In genomic region chr6:27479319-27480182, GRCh38 we compare ENCODE assay signal across 8 cellular contexts. TPM values are rescaled to one million over a fixed set of nuclear protein-coding genes. Genes with fewer than 3 reads are reported as not detected.
A peak's percentile ranks its signal among the peaks of the same experiment; 100 is the strongest.
DNase-seq lines count a peak whose midpoint lies in the region; ATAC-seq and TF ChIP-seq lines count a peak whose summit lies in the region.

No MANE protein-coding gene starts in this region.

- ATAC-seq in HG02571 (IDR thresholded peaks at IDR 0.05; ENCODE audit: unreplicated experiment) (peak; percentile 51), upper lobe of right lung (peak; percentile 91)
- peak; percentile 59 for ATAC-seq in activated naive CD8-positive, alpha-beta T cell treated with anti-CD3 and anti-CD28 coated beads, Interleukin-2, amount 10 ng/mL, durations not matched to agents 7 days and 5 days (ENCODE audit: low read depth)

- POLR2A ChIA-PET in activated naive CD8-positive, alpha-beta T cell treated with anti-CD3 and anti-CD28 coated beads, Interleukin-2, amount 10 ng/mL, durations not matched to agents 7 days and 5 days (lab: Charles Lee): interaction anchor here (0.8 to 1.9 kb wide), 15 partner anchors 14 to 414 kb away, joined by 3 to 12 read pairs (median 5); partner anchors contain the start of gene ZNF391

- TF ChIP-seq CTCF in GM10266 (IDR thresholded peaks at IDR 0.05; ENCODE audit: control insufficient read depth, insufficient read depth, low read depth, missing control alignments): no peak
- TF ChIP-seq CTCF in cardiac muscle cell (IDR thresholded peaks at IDR 0.05; ENCODE audit: low read depth, low read length): no peak
- TF ChIP-seq CTCF in upper lobe of right lung (IDR thresholded peaks at IDR 0.05): no peak

- DNase-seq in GM10266 (ENCODE audit: extremely low spot score) (peak; percentile 72), NAMALWA (ENCODE audit: low spot score) (peak; percentile 95), SKM-1 (lab: John Stamatoyannopoulos, UW; ENCODE audit: unreplicated experiment) (peak; percentile 98), cardiac muscle cell (ENCODE audit: low read depth in 1 of 2, low spot score in 1 of 2) (peak; percentile 75 to 95), posterior cingulate gyrus (peak; percentile 33 to 94 (median 74)), upper lobe of right lung (peak; percentile 87)
- DNase-seq in activated naive CD8-positive, alpha-beta T cell treated with anti-CD3 and anti-CD28 coated beads, Interleukin-2, amount 10 ng/mL, durations not matched to agents 7 days and 5 days: peak; percentile 90

- H3K4me1 ChIP-seq in cardiac muscle cell (ENCODE audit: low read depth) (no peaks in the 10 kb centered on the region), upper lobe of right lung (no peaks in the 10 kb centered on the region)

- H3K36me3 ChIP-seq in cardiac muscle cell (no peaks in the 10 kb centered on the region), upper lobe of right lung (no peaks in the 10 kb centered on the region)

- H3K27ac Mint-ChIP-seq in activated naive CD8-positive, alpha-beta T cell treated with anti-CD3 and anti-CD28 coated beads, Interleukin-2, amount 10 ng/mL, durations not matched to agents 7 days and 5 days: no peak overlapping the region

- H3K27me3 Mint-ChIP-seq in activated naive CD8-positive, alpha-beta T cell treated with anti-CD3 and anti-CD28 coated beads, Interleukin-2, amount 10 ng/mL, durations not matched to agents 7 days and 5 days: peaks cover 2% of the 10 kb centered on the region

- no peaks in the 10 kb centered on the region for H3K9me3 Mint-ChIP-seq in activated naive CD8-positive, alpha-beta T cell treated with anti-CD3 and anti-CD28 coated beads, Interleukin-2, amount 10 ng/mL, durations not matched to agents 7 days and 5 days

- intact Hi-C loops in posterior cingulate gyrus (cut with DNase I): loop anchor here (5.0 kb wide), 1 partner anchor 38 kb away; no protein-coding TSS in a partner anchor
- intact Hi-C loops in upper lobe of right lung (cut with DNase I): no loop called here

- no peak overlapping the region for H3K4me3 Mint-ChIP-seq in activated naive CD8-positive, alpha-beta T cell treated with anti-CD3 and anti-CD28 coated beads, Interleukin-2, amount 10 ng/mL, durations not matched to agents 7 days and 5 days

- H3K9me3 ChIP-seq in cardiac muscle cell (ENCODE audit: low read depth): no peaks in the 10 kb centered on the region
- H3K9me3 ChIP-seq in upper lobe of right lung: no peaks in the 10 kb centered on the region

- no peaks in the 10 kb centered on the region for H3K27me3 ChIP-seq in cardiac muscle cell
- H3K27me3 ChIP-seq in upper lobe of right lung: no peaks in the 10 kb centered on the region

- no peaks in the 10 kb centered on the region for H3K36me3 Mint-ChIP-seq in activated naive CD8-positive, alpha-beta T cell treated with anti-CD3 and anti-CD28 coated beads, Interleukin-2, amount 10 ng/mL, durations not matched to agents 7 days and 5 days

- peaks cover 9% of the 10 kb centered on the region for H3K4me1 Mint-ChIP-seq in activated naive CD8-positive, alpha-beta T cell treated with anti-CD3 and anti-CD28 coated beads, Interleukin-2, amount 10 ng/mL, durations not matched to agents 7 days and 5 days

- H3K4me3 ChIP-seq in cardiac muscle cell (peak overlapping the region; percentile 82), upper lobe of right lung (peak overlapping the region; percentile 85)

- peak overlapping the region; percentile 77 for H3K27ac ChIP-seq in cardiac muscle cell
- peak overlapping the region; percentile 99 for H3K27ac ChIP-seq in upper lobe of right lung

RNA-seq across cellular contexts. Expression of gene ZNF184, which starts 6.6 kb away (rescaled TPM):
- total RNA-seq in activated naive CD8-positive, alpha-beta T cell treated with anti-CD3 and anti-CD28 coated beads, Interleukin-2, amount 10 ng/mL, durations not matched to agents 7 days and 5 days: 10 to 100 TPM; 13.1 to 14.1 TPM
- 4.9 and 6.4 TPM in 2 replicates for total RNA-seq in cardiac muscle cell
- 5.1 and 5.8 TPM in 2 replicates for polyA plus RNA-seq in cardiac muscle cell
- 6.8 TPM for total RNA-seq in upper lobe of right lung

Comparison
In these comparisons a context has a peak if more than half of its experiments do, and no peak if none do; other contexts are left out.
1. Peak in every context shown above with its lines: DNase-seq, ATAC-seq, H3K4me3 ChIP-seq and H3K27ac ChIP-seq.